15 cellular contexts compared by ENCODE assay signal in genomic region chr3:172199850-172200369, GRCh38.
DNase-seq lines count a peak whose midpoint lies in the region; ATAC-seq and TF ChIP-seq lines count a peak whose summit lies in the region.
"Had no signal": no experiment of that assay in that cellular context is flagged by ENCODE, and none has a peak within 500 bp of the region (broad histone marks: within the 10 kb centered on the region; RNA-seq: fewer than 3 reads in every experiment).

No MANE protein-coding gene starts in this region.

- no peak for ATAC-seq in psoas muscle
- no peak for ATAC-seq in upper lobe of left lung (ENCODE audit: low FRiP score in 2 of 2)
- no peak for ATAC-seq in stimulated activated naive CD8-positive, alpha-beta T cell treated with anti-CD3 and anti-CD28 coated beads, Interleukin-15, amount 100 ng/mL, for 72 hours
- ATAC-seq: Right ventricle myocardium inferior had no signal

- H3K4me3 ChIP-seq in GM23248 (no peak overlapping the region), psoas muscle (no peak overlapping the region), upper lobe of left lung (no peak overlapping the region)
- H3K4me3 ChIP-seq: BLaER1 treated with 17β-estradiol and CSF1 and Interleukin-3, amounts not matched to agents 10 nM and 100 nM had no signal

- H3K36me3 ChIP-seq in GM23248 (ENCODE audit: low read depth) (no peaks in the 10 kb centered on the region), psoas muscle (ENCODE audit: insufficient read depth in 1 of 2, low read depth in 1 of 2) (no peaks in the 10 kb centered on the region), upper lobe of left lung (peaks cover 0 to 2% (median 0%) of the 10 kb centered on the region in 4 donors)

- H3K4me1 Mint-ChIP-seq in endothelial cell (ENCODE audit: unreplicated experiment) (peaks cover 56% of the 10 kb centered on the region), osteocyte (ENCODE audit: unreplicated experiment) (peaks cover 77% of the 10 kb centered on the region)
- no peaks in the 10 kb centered on the region for H3K4me1 Mint-ChIP-seq in stimulated activated naive CD8-positive, alpha-beta T cell treated with anti-CD3 and anti-CD28 coated beads, Interleukin-15, amount 100 ng/mL, for 72 hours

- H3K9me3 ChIP-seq in GM23248 (ENCODE audit: low read depth) (no peaks in the 10 kb centered on the region), psoas muscle (no peaks in the 10 kb centered on the region), upper lobe of left lung (no peaks in the 10 kb centered on the region)

- H3K9me2 ChIP-seq in GM23248 (ENCODE audit: insufficient read depth) = no peaks in the 10 kb centered on the region

- no peak overlapping the region for H2AFZ ChIP-seq in GM23248

- TF ChIP-seq POLR2A in upper lobe of left lung (IDR thresholded peaks at IDR 0.05) = no peak

- peak overlapping the region; percentile 72 for H3K4me2 ChIP-seq in GM23248 (ENCODE audit: unreplicated experiment)

- WGBS in GM23248 (ENCODE audit: low coverage in 1 of 2, low lambda C conversion rate in 2 of 2, missing lambda C conversion rate in 2 of 2), 2 experiments = 99% methylated on average over 7 of the region's 7 CpGs
- 91 to 92% (median 92%) methylated on average over 7 of the region's 7 CpGs for WGBS in psoas muscle, 3 donors
- WGBS in upper lobe of left lung, 2 donors = 86 to 89% methylated on average over 7 of the region's 7 CpGs

- H3K27ac ChIP-seq in GM23248 (peak overlapping the region; percentile 96; the same call in 1 of the 2 replicates), psoas muscle (no peak overlapping the region), upper lobe of left lung (no peak overlapping the region)
- H3K27ac ChIP-seq: BLaER1 treated with 17β-estradiol and CSF1 and Interleukin-3, amounts not matched to agents 10 nM and 100 nM had no signal

- intact Hi-C loops in psoas muscle (cut with DNase I) = loop anchor here in 1 of 2 donors (5.0 kb wide), 1 partner anchor 43 kb away; no protein-coding TSS in a partner anchor

- H3K27me3 Mint-ChIP-seq in endothelial cell (ENCODE audit: unreplicated experiment) = peaks cover 3% of the 10 kb centered on the region
- H3K27me3 Mint-ChIP-seq in osteocyte (ENCODE audit: unreplicated experiment) = no peaks in the 10 kb centered on the region
- H3K27me3 Mint-ChIP-seq in stimulated activated naive CD8-positive, alpha-beta T cell treated with anti-CD3 and anti-CD28 coated beads, Interleukin-15, amount 100 ng/mL, for 72 hours = no peaks in the 10 kb centered on the region

- H3K36me3 Mint-ChIP-seq in endothelial cell (ENCODE audit: low read depth, unreplicated experiment) (peaks cover 22% of the 10 kb centered on the region), osteocyte (ENCODE audit: unreplicated experiment) (peaks cover 13% of the 10 kb centered on the region)

- 0 out of 2 replicates have a peak, but pooled peaks cover 3% of the 10 kb centered on the region for H4K20me1 ChIP-seq in GM23248 (ENCODE audit: insufficient read depth)

- peaks cover 49% of the 10 kb centered on the region for H3F3A ChIP-seq in GM23248 (ENCODE audit: insufficient read depth)

- H3K27ac Mint-ChIP-seq in endothelial cell (ENCODE audit: unreplicated experiment) (peak overlapping the region; percentile 46), osteocyte (ENCODE audit: unreplicated experiment) (peak overlapping the region; percentile 59)
- H3K27ac Mint-ChIP-seq in stimulated activated naive CD8-positive, alpha-beta T cell treated with anti-CD3 and anti-CD28 coated beads, Interleukin-15, amount 100 ng/mL, for 72 hours = no peak overlapping the region

- peaks cover 65% of the 10 kb centered on the region for H3K4me1 ChIP-seq in GM23248 (ENCODE audit: insufficient read depth)
- H3K4me1 ChIP-seq in psoas muscle = peaks cover 41% of the 10 kb centered on the region
- H3K4me1 ChIP-seq in upper lobe of left lung = peaks cover 27 to 55% (median 40%) of the 10 kb centered on the region in 4 donors

- peaks cover 91% of the 10 kb centered on the region for H3K79me2 ChIP-seq in GM23248 (ENCODE audit: insufficient read depth)

- in situ Hi-C loops in GM23248 (cut with MboI) = no loop called here

- H3K27me3 ChIP-seq in GM23248 (replicated peaks; ENCODE audit: insufficient read depth) = no peaks in the 10 kb centered on the region
- H3K27me3 ChIP-seq in psoas muscle (ENCODE audit: insufficient read depth in 3 of 3, low read length in 2 of 3) = no peaks in the 10 kb centered on the region
- H3K27me3 ChIP-seq in upper lobe of left lung = no peaks in the 10 kb centered on the region
- H3K27me3 ChIP-seq: BLaER1 treated with 17β-estradiol and CSF1 and Interleukin-3, amounts not matched to agents 10 nM and 100 nM had no signal

- H3K9me3 Mint-ChIP-seq in endothelial cell (ENCODE audit: unreplicated experiment) (no peaks in the 10 kb centered on the region), osteocyte (ENCODE audit: unreplicated experiment) (no peaks in the 10 kb centered on the region)
- peaks cover 4 to 18% of the 10 kb centered on the region in 2 donors for H3K9me3 Mint-ChIP-seq in stimulated activated naive CD8-positive, alpha-beta T cell treated with anti-CD3 and anti-CD28 coated beads, Interleukin-15, amount 100 ng/mL, for 72 hours

- H3K4me3 Mint-ChIP-seq in endothelial cell (ENCODE audit: unreplicated experiment) (no peak overlapping the region), osteocyte (ENCODE audit: unreplicated experiment) (no peak overlapping the region)
- H3K4me3 Mint-ChIP-seq in stimulated activated naive CD8-positive, alpha-beta T cell treated with anti-CD3 and anti-CD28 coated beads, Interleukin-15, amount 100 ng/mL, for 72 hours = no peak overlapping the region

- no peak for TF ChIP-seq CTCF in endothelial cell (IDR thresholded peaks at IDR 0.05; ENCODE audit: unreplicated experiment)
- TF ChIP-seq CTCF in osteocyte (IDR thresholded peaks at IDR 0.05) = no peak
- TF ChIP-seq CTCF in psoas muscle (IDR thresholded peaks at IDR 0.05) = no peak
- no peak for TF ChIP-seq CTCF in upper lobe of left lung (IDR thresholded peaks at IDR 0.05)

- DNase-seq in GM23248 (no peak), M059J (ENCODE audit: low read depth) (peak; percentile 25), endothelial cell (ENCODE audit: low spot score) (no peak), osteocyte (ENCODE audit: extremely low spot score, unreplicated experiment) (no peak), psoas muscle (no peak), upper lobe of left lung (no peak)
- DNase-seq in stimulated activated naive CD8-positive, alpha-beta T cell treated with anti-CD3 and anti-CD28 coated beads, Interleukin-15, amount 100 ng/mL, for 72 hours = no peak
- DNase-seq: DMS53, Karpas-422, NCI-H1417, NCI-H1930, NCI-H2171, NCI-H82 had no signal

- TF ChIP-seq EP300 in upper lobe of left lung (IDR thresholded peaks at IDR 0.05) = no peak

- no peak overlapping the region for H3K9ac ChIP-seq in GM23248
- H3K9ac ChIP-seq: BLaER1 treated with 17β-estradiol and CSF1 and Interleukin-3, amounts not matched to agents 10 nM and 100 nM had no signal

Comparison
In these comparisons a context has a peak if more than half of its experiments do, and no peak if none do; other contexts are left out.
1. H3K27ac Mint-ChIP-seq: peak in endothelial cell (single experiment) and osteocyte (single experiment); none in stimulated activated naive CD8-positive, alpha-beta T cell treated with anti-CD3 and anti-CD28 coated beads, Interleukin-15, amount 100 ng/mL, for 72 hours (0 of 2).